ENCODE assay signal across 8 cellular contexts in the genomic region with DNA sequence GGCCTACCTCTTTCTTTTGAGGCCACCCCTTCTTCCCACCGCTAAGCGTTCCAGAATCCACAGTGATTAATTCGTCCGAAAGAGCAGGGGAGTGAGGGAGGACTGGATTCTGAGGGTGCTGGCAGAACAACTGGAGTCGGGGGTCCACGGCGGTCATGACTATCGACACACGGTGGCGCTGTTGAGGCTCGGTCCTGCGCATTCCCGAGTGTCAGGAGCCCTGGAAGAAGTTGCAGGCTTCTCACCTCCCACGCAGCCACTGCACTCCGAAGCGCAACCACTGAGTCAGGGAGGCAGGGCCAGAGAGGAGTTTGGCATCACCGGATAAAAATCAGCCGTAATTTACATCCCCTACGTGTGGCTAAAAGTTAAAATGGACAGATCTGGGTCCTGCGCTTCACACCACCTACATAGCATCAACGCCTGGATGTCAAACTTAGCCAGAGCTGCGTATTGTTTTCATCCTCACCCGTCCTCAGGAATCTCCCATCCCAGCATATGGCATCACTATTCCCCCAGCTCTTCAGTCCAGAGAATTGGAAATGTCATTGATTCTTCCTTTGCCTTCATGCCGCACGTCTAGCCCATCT. TPM values are rescaled to one million over a fixed set of nuclear protein-coding genes. Genes with fewer than 3 reads are reported as not detected.
A peak's percentile ranks its signal among the peaks of the same experiment; 100 is the strongest.
DNase-seq lines count a peak whose midpoint lies in the region; ATAC-seq, FAIRE-seq and TF ChIP-seq lines count a peak whose summit lies in the region.

No MANE protein-coding gene starts in this region.

- H3K9me3 Mint-ChIP-seq in CD8-positive, alpha-beta memory T cell = peaks cover 2 to 9% (median 4%) of the 10 kb centered on the region in 5 donors
- H3K9me3 Mint-ChIP-seq in activated naive CD8-positive, alpha-beta T cell (ENCODE audit: low read depth) = no peaks in the 10 kb centered on the region

- no peak for TF ChIP-seq POLR2A in prostate gland (IDR thresholded peaks at IDR 0.05)

- H3K36me3 ChIP-seq in CD8-positive, alpha-beta memory T cell (ENCODE audit: insufficient read depth, low read length) = no peaks in the 10 kb centered on the region
- H3K36me3 ChIP-seq in cardiac muscle cell = no peaks in the 10 kb centered on the region
- no peaks in the 10 kb centered on the region for H3K36me3 ChIP-seq in prostate gland

- no peak for FAIRE-seq in urothelium cell line (lab: Jason Lieb, UNC)

- POLR2A ChIA-PET in CD8-positive, alpha-beta memory T cell (lab: Charles Lee) = interaction anchor here (1.0 kb wide), 1 partner anchor 99 kb away, joined by 5 read pairs; the partner anchor contains the start of gene RBM4B

- no peaks in the 10 kb centered on the region for H3K36me3 Mint-ChIP-seq in CD8-positive, alpha-beta memory T cell
- H3K36me3 Mint-ChIP-seq in activated naive CD8-positive, alpha-beta T cell = peaks cover 2% of the 10 kb centered on the region

- TF ChIP-seq CTCF in cardiac muscle cell (IDR thresholded peaks at IDR 0.05; ENCODE audit: low read depth, low read length) (peak; percentile 85), prostate gland (IDR thresholded peaks at IDR 0.05) (peak; percentile 62 to 94 (median 83))

- CTCF ChIA-PET in CD8-positive, alpha-beta memory T cell (lab: Charles Lee) = interaction anchor here (0.8 to 6.4 kb wide), 18 partner anchors 10 to 170 kb away, joined by 3 to 135 read pairs (median 3); partner anchors contain the start of genes ACTN3, CCDC87, CCS and CTSF

- peak; percentile 63 to 85 (median 71) for DNase-seq in CD8-positive, alpha-beta memory T cell
- DNase-seq in SKM-1 treated with dmso at 0.1 percent for 144 hours (lab: John Stamatoyannopoulos, UW; ENCODE audit: unreplicated experiment) = peak; percentile 31
- DNase-seq in cardiac muscle cell (ENCODE audit: low read depth in 1 of 2, low spot score in 1 of 2) = peak; percentile 86 to 87
- DNase-seq in prostate gland (ENCODE audit: low spot score) = peak; percentile 61
- DNase-seq in urothelium cell line (ENCODE audit: low spot score) = peak; percentile 76

- H3K27me3 Mint-ChIP-seq in CD8-positive, alpha-beta memory T cell = peaks cover 2 to 23% of the 10 kb centered on the region in 2 donors
- H3K27me3 Mint-ChIP-seq in activated naive CD8-positive, alpha-beta T cell = peaks cover 2% of the 10 kb centered on the region

- no peaks in the 10 kb centered on the region for H3K9me3 ChIP-seq in CD8-positive, alpha-beta memory T cell (ENCODE audit: low read length)
- H3K9me3 ChIP-seq in cardiac muscle cell (ENCODE audit: low read depth) (no peaks in the 10 kb centered on the region), prostate gland (no peaks in the 10 kb centered on the region)

- no peak overlapping the region for H3K4me3 Mint-ChIP-seq in CD8-positive, alpha-beta memory T cell
- H3K4me3 Mint-ChIP-seq in activated naive CD8-positive, alpha-beta T cell = peak overlapping the region; percentile 30

- intact Hi-C loops in prostate gland (cut with DNase I) = no loop called here

- no peaks in the 10 kb centered on the region for H3K27me3 ChIP-seq in CD8-positive, alpha-beta memory T cell (ENCODE audit: insufficient read depth, low read length, poor library complexity, severe bottlenecking)
- H3K27me3 ChIP-seq in cardiac muscle cell (no peaks in the 10 kb centered on the region), prostate gland (replicated peaks; ENCODE audit: insufficient read depth) (no peaks in the 10 kb centered on the region)

- peak; percentile 73 for TF ChIP-seq RAD21 in Ishikawa (IDR thresholded peaks at IDR 0.05; ENCODE audit: low read depth)

- peaks cover 3% of the 10 kb centered on the region for H3K4me1 ChIP-seq in CD8-positive, alpha-beta memory T cell (ENCODE audit: insufficient read depth, low read length)
- H3K4me1 ChIP-seq in cardiac muscle cell (ENCODE audit: low read depth) = no peaks in the 10 kb centered on the region
- no peaks in the 10 kb centered on the region for H3K4me1 ChIP-seq in prostate gland (replicated peaks)

- WGBS in prostate gland = 18% methylated on average over 25 of the region's 25 CpGs

- no peak for TF ChIP-seq EP300 in Ishikawa (IDR thresholded peaks at IDR 0.05; ENCODE audit: borderline replicate concordance)

- no peak for ATAC-seq in HG02938 (IDR thresholded peaks at IDR 0.05; ENCODE audit: unreplicated experiment)

- H3K4me3 ChIP-seq in CD8-positive, alpha-beta memory T cell (ENCODE audit: low read length) = no peak overlapping the region
- H3K4me3 ChIP-seq in cardiac muscle cell (no peak overlapping the region), prostate gland (no peak overlapping the region)

- H3K27ac ChIP-seq in CD8-positive, alpha-beta memory T cell (ENCODE audit: low read depth, low read length) = no peak overlapping the region
- H3K27ac ChIP-seq in cardiac muscle cell = no peak overlapping the region
- H3K27ac ChIP-seq in prostate gland = no peak overlapping the region

- peaks cover 9 to 11% (median 10%) of the 10 kb centered on the region in 3 donors for H3K4me1 Mint-ChIP-seq in CD8-positive, alpha-beta memory T cell
- H3K4me1 Mint-ChIP-seq in activated naive CD8-positive, alpha-beta T cell (ENCODE audit: low read depth) = peaks cover 10% of the 10 kb centered on the region

- H3K27ac Mint-ChIP-seq in CD8-positive, alpha-beta memory T cell = peak overlapping the region in 3 of 8 donors; percentile 12 to 91 (median 17)
- no peak overlapping the region for H3K27ac Mint-ChIP-seq in activated naive CD8-positive, alpha-beta T cell

TF ChIP-seq in Ishikawa, 13 proteins besides CTCF, POLR2A, EP300 and RAD21 (continues in another document):
- TF ChIP-seq, protein P1, sequence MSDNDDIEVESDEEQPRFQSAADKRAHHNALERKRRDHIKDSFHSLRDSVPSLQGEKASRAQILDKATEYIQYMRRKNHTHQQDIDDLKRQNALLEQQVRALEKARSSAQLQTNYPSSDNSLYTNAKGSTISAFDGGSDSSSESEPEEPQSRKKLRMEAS (IDR thresholded peaks at IDR 0.05) = peak; percentile 48
- TF ChIP-seq TAF1 (IDR thresholded peaks at IDR 0.05; ENCODE audit: low read depth) = no peak
- TF ChIP-seq ZBTB7A (IDR thresholded peaks at IDR 0.05; ENCODE audit: low read depth) = no peak
- no peak for TF ChIP-seq CREB1 (IDR thresholded peaks at IDR 0.05; ENCODE audit: low read depth)
- TF ChIP-seq TCF12 (IDR thresholded peaks at IDR 0.05; ENCODE audit: low read depth) = no peak
- TF ChIP-seq FOXM1 (IDR thresholded peaks at IDR 0.05; ENCODE audit: borderline replicate concordance, low read depth) = no peak
- TF ChIP-seq EGR1 (IDR thresholded peaks at IDR 0.05) = peak; percentile 46; the same call in 1 of the 2 replicates
- no peak for TF ChIP-seq YY1 (IDR thresholded peaks at IDR 0.05; ENCODE audit: low read depth)
- TF ChIP-seq, protein P2, sequence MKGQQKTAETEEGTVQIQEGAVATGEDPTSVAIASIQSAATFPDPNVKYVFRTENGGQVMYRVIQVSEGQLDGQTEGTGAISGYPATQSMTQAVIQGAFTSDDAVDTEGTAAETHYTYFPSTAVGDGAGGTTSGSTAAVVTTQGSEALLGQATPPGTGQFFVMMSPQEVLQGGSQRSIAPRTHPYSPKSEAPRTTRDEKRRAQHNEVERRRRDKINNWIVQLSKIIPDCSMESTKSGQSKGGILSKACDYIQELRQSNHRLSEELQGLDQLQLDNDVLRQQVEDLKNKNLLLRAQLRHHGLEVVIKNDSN (IDR thresholded peaks at IDR 0.05) = no peak
- TF ChIP-seq TEAD4 (IDR thresholded peaks at IDR 0.05) = peak; percentile 7; the same call in 1 of the 2 replicates
- TF ChIP-seq REST (IDR thresholded peaks at IDR 0.05; ENCODE audit: low read depth) = no peak

RNA-seq across cellular contexts. Expression of gene CTSF, which starts 10.7 kb away (rescaled TPM):
- 1 to 10 TPM; 5.6 to 6.0 TPM for total RNA-seq in CD8-positive, alpha-beta memory T cell
- 20.6 TPM for polyA plus RNA-seq in CD8-positive, alpha-beta memory T cell
- total RNA-seq in cardiac muscle cell (15.2 and 45.6 TPM in 2 replicates), prostate gland (100 to 1,000 TPM; 119 to 130 TPM)
- 16.8 and 51.0 TPM in 2 replicates for polyA plus RNA-seq in cardiac muscle cell

RNA-seq across cellular contexts. Expression of gene CCDC87, which starts 13.8 kb away (rescaled TPM):
- total RNA-seq in CD8-positive, alpha-beta memory T cell = under 1 TPM; 0.20 to 0.27 TPM
- not detected for polyA plus RNA-seq in CD8-positive, alpha-beta memory T cell
- total RNA-seq in cardiac muscle cell (2.7 and 3.9 TPM in 2 replicates), prostate gland (1 to 10 TPM in 1 of 2 donors, under 1 TPM in 1; 0.82 to 3.8 TPM)
- polyA plus RNA-seq in cardiac muscle cell = 1.2 and 4.8 TPM in 2 replicates

RNA-seq across cellular contexts. Expression of gene CCS, which starts 13.9 kb away (rescaled TPM):
- 10 to 100 TPM; 24.1 to 25.7 TPM for total RNA-seq in CD8-positive, alpha-beta memory T cell
- 41.1 TPM for polyA plus RNA-seq in CD8-positive, alpha-beta memory T cell
- 73.1 and 86.6 TPM in 2 replicates for total RNA-seq in cardiac muscle cell
- polyA plus RNA-seq in cardiac muscle cell = 117 and 153 TPM in 2 replicates
- total RNA-seq in prostate gland = 10 to 100 TPM; 31.0 to 63.8 TPM

RNA-seq across cellular contexts. Expression of gene ACTN3, which starts 32.4 kb away (rescaled TPM):
- total RNA-seq in CD8-positive, alpha-beta memory T cell = under 1 TPM; 0.31 to 0.33 TPM
- polyA plus RNA-seq in CD8-positive, alpha-beta memory T cell = not detected
- total RNA-seq in cardiac muscle cell (74.2 and 189 TPM in 2 replicates), prostate gland (not detected)
- 111 and 322 TPM in 2 replicates for polyA plus RNA-seq in cardiac muscle cell

RNA-seq across cellular contexts. Expression of gene ZDHHC24, which starts 33.3 kb away (rescaled TPM):
- 10 to 100 TPM; 16.6 to 17.1 TPM for total RNA-seq in CD8-positive, alpha-beta memory T cell
- 21.5 TPM for polyA plus RNA-seq in CD8-positive, alpha-beta memory T cell
- total RNA-seq in cardiac muscle cell (14.7 and 21.6 TPM in 2 replicates), prostate gland (10 to 100 TPM; 24.9 to 37.8 TPM)
- 15.2 and 16.9 TPM in 2 replicates for polyA plus RNA-seq in cardiac muscle cell

Comparison
In these comparisons a context has a peak if more than half of its experiments do, and no peak if none do; other contexts are left out.
1. DNase-seq: peak in every context shown above with its lines; median percentile 86 in cardiac muscle cell; 76 in urothelium cell line; 71 in CD8-positive, alpha-beta memory T cell; 61 in prostate gland; 31 in SKM-1 treated with dmso at 0.1 percent for 144 hours.